12 cellular contexts compared by ENCODE assay signal in genomic region chr9:70519912-70520724, GRCh38.
DNase-seq lines count a peak whose midpoint lies in the region; ATAC-seq and TF ChIP-seq lines count a peak whose summit lies in the region.
"Had no signal": no experiment of that assay in that cellular context is flagged by ENCODE, and none has a peak within 500 bp of the region (broad histone marks: within the 10 kb centered on the region; RNA-seq: fewer than 3 reads in every experiment).

No MANE protein-coding gene starts in this region.

- TF ChIP-seq CTCF in GM13977 (IDR thresholded peaks at IDR 0.05; ENCODE audit: extremely low read depth, insufficient read depth, missing control alignments) (no peak), upper lobe of left lung (IDR thresholded peaks at IDR 0.05) (no peak), right atrium auricular region (IDR thresholded peaks at IDR 0.05) (no peak)

- H3K9me3 ChIP-seq in upper lobe of left lung (no peaks in the 10 kb centered on the region), right atrium auricular region (peaks cover 0 to 6% of the 10 kb centered on the region in 2 donors)
- H3K9me3 ChIP-seq: breast epithelium had no signal

- in situ Hi-C loops in GM13977 (cut with MboI; ENCODE audit: low pct_unique_long_range_greater_than_20kb, low sequenced_read_pairs, unreplicated experiment), result no loop called here

- H3K4me3 ChIP-seq in upper lobe of left lung (no peak overlapping the region), right atrium auricular region (no peak overlapping the region)
- H3K4me3 ChIP-seq: breast epithelium, heart left ventricle had no signal

- no peak for TF ChIP-seq POLR2A in upper lobe of left lung (IDR thresholded peaks at IDR 0.05)

- ATAC-seq in GM19372 (IDR thresholded peaks at IDR 0.05; ENCODE audit: low read depth, unreplicated experiment) (peak; percentile 69), HG03066 (IDR thresholded peaks at IDR 0.05; ENCODE audit: low read depth, unreplicated experiment) (peak; percentile 77), upper lobe of left lung (ENCODE audit: low FRiP score in 2 of 2) (no peak)

- no peaks in the 10 kb centered on the region for H3K4me1 ChIP-seq in upper lobe of left lung
- H3K4me1 ChIP-seq in right atrium auricular region, result no peaks in the 10 kb centered on the region
- H3K4me1 ChIP-seq: breast epithelium had no signal

- no peaks in the 10 kb centered on the region for H3K27me3 ChIP-seq in upper lobe of left lung
- H3K27me3 ChIP-seq in right atrium auricular region, result no peaks in the 10 kb centered on the region
- H3K27me3 ChIP-seq: breast epithelium, heart left ventricle had no signal

- DNase-seq in GM13977 (ENCODE audit: low spot score) (peak; percentile 29), upper lobe of left lung (no peak), substantia nigra (lab: John Stamatoyannopoulos, UW) (no peak), right atrium auricular region (ENCODE audit: low spot score) (no peak), dermis blood vessel endothelial cell (no peak)
- DNase-seq in activated T-cell treated with anti-CD3 and anti-CD28 coated beads, Interleukin-2, amount 50 U/mL, for 48 hours, result peak; percentile 26 to 33
- DNase-seq: DMS79, heart left ventricle, NCI-H446 treated with DMSO at 0.1 percent for 48 hours had no signal

- H3K27ac ChIP-seq in upper lobe of left lung, result no peak overlapping the region
- no peak overlapping the region for H3K27ac ChIP-seq in substantia nigra (ENCODE audit: low read depth, low read length, poor library complexity, severe bottlenecking)
- H3K27ac ChIP-seq in right atrium auricular region, result no peak overlapping the region
- H3K27ac ChIP-seq: breast epithelium, heart left ventricle had no signal

- H3K36me3 ChIP-seq in upper lobe of left lung (no peaks in the 10 kb centered on the region), right atrium auricular region (no peaks in the 10 kb centered on the region)
- H3K36me3 ChIP-seq: breast epithelium, heart left ventricle had no signal

- WGBS in upper lobe of left lung, 2 donors, result 81 to 83% methylated on average over 11 of the region's 11 CpGs

- TF ChIP-seq EP300 in upper lobe of left lung (IDR thresholded peaks at IDR 0.05), result no peak

Comparison
In these comparisons a context has a peak if more than half of its experiments do, and no peak if none do; other contexts are left out.
1. DNase-seq: peak in GM13977 (single experiment) and activated T-cell treated with anti-CD3 and anti-CD28 coated beads, Interleukin-2, amount 50 U/mL, for 48 hours (2 of 2); none in upper lobe of left lung (0 of 2), substantia nigra (0 of 49), right atrium auricular region (single experiment) and dermis blood vessel endothelial cell (single experiment).
2. ATAC-seq: peak in GM19372 (single experiment) and HG03066 (single experiment); none in upper lobe of left lung (0 of 2).